Comparison of ENCODE assay signal across 10 cellular contexts in the genomic region with DNA sequence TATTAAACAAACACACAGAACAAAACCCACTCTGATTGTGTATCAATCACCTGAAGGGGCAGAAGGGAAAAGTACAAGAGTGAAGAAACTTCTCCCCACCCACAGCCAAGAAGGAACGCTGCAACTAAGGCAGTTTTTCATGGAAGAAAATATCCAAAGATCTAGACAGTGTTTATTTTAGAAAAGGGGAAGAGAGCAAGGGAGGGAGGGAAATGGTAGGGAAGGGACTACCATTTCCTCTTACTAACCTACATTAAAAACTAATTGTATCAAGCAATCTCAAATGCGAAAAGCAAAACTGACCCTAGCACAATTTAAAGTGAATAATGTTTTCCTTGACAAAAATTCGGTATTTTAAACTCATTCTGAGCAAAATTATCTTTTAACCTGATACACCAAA.
DNase-seq lines count a peak whose midpoint lies in the region; ATAC-seq and TF ChIP-seq lines count a peak whose summit lies in the region.
"Had no signal": no experiment of that assay in that cellular context is flagged by ENCODE, and none has a peak within 500 bp of the region (broad histone marks: within the 10 kb centered on the region; RNA-seq: fewer than 3 reads in every experiment).

No MANE protein-coding gene starts in this region.

- H3K79me2 ChIP-seq in parathyroid adenoma = no peaks in the 10 kb centered on the region

- no peaks in the 10 kb centered on the region for H3K36me3 ChIP-seq in endocrine pancreas (ENCODE audit: control insufficient read depth, insufficient read depth, low read length)
- H3K36me3 ChIP-seq in parathyroid adenoma (ENCODE audit: control insufficient read depth, insufficient read depth, low read length) = no peaks in the 10 kb centered on the region

- H3K4me3 ChIP-seq in GM08714 (ENCODE audit: low read length) (peak overlapping the region; percentile 48), endocrine pancreas (ENCODE audit: control insufficient read depth, insufficient read depth, low read length) (peak overlapping the region; percentile 95), parathyroid adenoma (ENCODE audit: low read depth, low read length) (peak overlapping the region; percentile 35)
- H3K4me3 ChIP-seq: testis had no signal

- no peak for ATAC-seq in HG02840 (IDR thresholded peaks at IDR 0.05; ENCODE audit: low FRiP score, unreplicated experiment)
- ATAC-seq in GM19395 (IDR thresholded peaks at IDR 0.05; ENCODE audit: unreplicated experiment) = no peak

- H3K4me1 ChIP-seq in endocrine pancreas (ENCODE audit: control insufficient read depth, insufficient read depth, low read length) (peaks cover 47% of the 10 kb centered on the region), parathyroid adenoma (no peaks in the 10 kb centered on the region)

- no peak for TF ChIP-seq CTCF in parathyroid adenoma (IDR thresholded peaks at IDR 0.05)

- DNase-seq in NCI-H69 (lab: John Stamatoyannopoulos, UW) (peak; percentile 68), NCI-H2227 (lab: John Stamatoyannopoulos, UW; ENCODE audit: unreplicated experiment) (no peak), GM19238 (ENCODE audit: insufficient read length, low spot score) (no peak)
- DNase-seq: activated effector memory CD4-positive, alpha-beta T cell treated with Interleukin-2 at 50 U/mL for 16 hours; testis had no signal

- no peak overlapping the region for H3K4me2 ChIP-seq in parathyroid adenoma (ENCODE audit: low read length)

- no peak overlapping the region for H2AFZ ChIP-seq in parathyroid adenoma

- H3K27ac ChIP-seq in parathyroid adenoma = no peak overlapping the region
- H3K27ac ChIP-seq: testis had no signal

- H3K27me3 ChIP-seq in endocrine pancreas (ENCODE audit: control insufficient read depth, insufficient read depth, low read length) (no peaks in the 10 kb centered on the region), parathyroid adenoma (ENCODE audit: control insufficient read depth, insufficient read depth, low read length) (no peaks in the 10 kb centered on the region)
- H3K27me3 ChIP-seq: testis had no signal

- H3K9me3 ChIP-seq in endocrine pancreas (ENCODE audit: control insufficient read depth, low read length) (no peaks in the 10 kb centered on the region), parathyroid adenoma (ENCODE audit: control insufficient read depth, low read length) (no peaks in the 10 kb centered on the region)
- H3K9me3 ChIP-seq: testis had no signal

- no peak overlapping the region for H3K9ac ChIP-seq in endocrine pancreas (ENCODE audit: control insufficient read depth, insufficient read depth, low read length)
- H3K9ac ChIP-seq in parathyroid adenoma = no peak overlapping the region

Comparison
In these comparisons a context has a peak if more than half of its experiments do, and no peak if none do; other contexts are left out.
1. H3K4me3 ChIP-seq: peak in every context shown above with its lines; median percentile 95 in endocrine pancreas; 48 in GM08714; 35 in parathyroid adenoma.